19 cellular contexts compared by ENCODE assay signal in genomic region chr15:96851613-96852012, GRCh38.
A peak's percentile ranks its signal among the peaks of the same experiment; 100 is the strongest.
DNase-seq lines count a peak whose midpoint lies in the region; ATAC-seq and TF ChIP-seq lines count a peak whose summit lies in the region.
"Had no signal": no experiment of that assay in that cellular context is flagged by ENCODE, and none has a peak within 500 bp of the region (broad histone marks: within the 10 kb centered on the region; RNA-seq: fewer than 3 reads in every experiment).

No MANE protein-coding gene starts in this region.

- no peak for ATAC-seq in left ventricle myocardium superior
- no peak for ATAC-seq in GM21619 (IDR thresholded peaks at IDR 0.05; ENCODE audit: unreplicated experiment)
- no peak for ATAC-seq in HG02884 (IDR thresholded peaks at IDR 0.05; ENCODE audit: unreplicated experiment)
- ATAC-seq: effector memory CD8-positive, alpha-beta T cell; GM12878; lower lobe of right lung; right lobe of liver had no signal

- POLR2A ChIA-PET in RWPE1 (lab: Yijun Ruan, JAX; ENCODE audit: low non-redundant PET): no interaction called here

- intact Hi-C loops in left ventricle myocardium superior (cut with micrococcal nuclease): no loop called here

- no peak for TF ChIP-seq CTCF in RWPE1 (conservative IDR thresholded peaks at IDR 0.05; ENCODE audit: low read depth)
- TF ChIP-seq CTCF in epithelial cell of esophagus (IDR thresholded peaks at IDR 0.05; ENCODE audit: insufficient read depth, low read depth, low read length, missing control alignments): no peak

- peak overlapping the region; percentile 51 for H3K27ac ChIP-seq in RWPE1
- H3K27ac ChIP-seq: lower lobe of right lung, right lobe of liver had no signal

- DNase-seq in HT-29 (ENCODE audit: low spot score) (peak; percentile 51), RWPE1 (ENCODE audit: low spot score) (peak; percentile 4), epithelial cell of esophagus (ENCODE audit: low read depth) (peak; percentile 54), skeletal muscle cell (ENCODE audit: low read depth) (peak; percentile 85), left ventricle myocardium superior (no peak), NCI-H446 treated with DMSO at 0.1 percent for 48 hours (lab: John Stamatoyannopoulos, UW) (no peak)
- DNase-seq: activated CD4-positive, alpha-beta memory T cell treated with anti-CD3 and anti-CD28 coated beads for 36 hours; C1 segment of cervical spinal cord; effector memory CD8-positive, alpha-beta T cell; hypothalamus; lower lobe of right lung; NCI-H1105; NCI-H510A; right lobe of liver; stimulated activated naive CD4-positive, alpha-beta T cell treated with Interleukin-2 at 50 U/mL for 16 hours; T-helper 9 cell had no signal

- no peak overlapping the region for H3K4me3 ChIP-seq in epithelial cell of esophagus (ENCODE audit: low read length)
- H3K4me3 ChIP-seq in skeletal muscle cell (ENCODE audit: low read depth, low read length): no peak overlapping the region
- H3K4me3 ChIP-seq: GM12878, lower lobe of right lung, right lobe of liver had no signal

- CTCF ChIA-PET in RWPE1 (lab: Yijun Ruan, JAX): no interaction called here

Comparison
In these comparisons a context has a peak if more than half of its experiments do, and no peak if none do; other contexts are left out.
1. DNase-seq: peak in HT-29 (single experiment), RWPE1 (single experiment), epithelial cell of esophagus (single experiment) and skeletal muscle cell (single experiment); none in left ventricle myocardium superior (single experiment) and NCI-H446 treated with DMSO at 0.1 percent for 48 hours (single experiment).